ENCODE assay signal across 24 cellular contexts in the genomic region with DNA sequence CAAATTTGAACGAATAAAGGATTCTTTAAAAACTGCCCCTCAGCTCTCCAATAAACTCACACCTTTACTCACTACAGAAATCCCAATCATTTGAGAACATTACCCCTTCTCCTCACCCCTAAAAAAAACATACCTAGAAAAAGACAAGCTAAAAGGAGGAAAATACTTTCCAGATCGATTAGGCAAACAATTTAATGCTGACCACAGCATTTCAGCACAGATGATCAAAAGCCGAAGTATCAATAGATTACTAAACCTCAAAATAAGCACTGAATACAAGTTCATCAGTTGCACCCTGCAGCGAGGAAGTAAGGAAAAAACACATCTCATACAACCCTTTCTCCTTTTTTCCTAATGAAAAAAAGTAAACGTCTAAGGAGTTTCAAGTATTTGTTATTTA.
A peak's percentile ranks its signal among the peaks of the same experiment; 100 is the strongest.
DNase-seq lines count a peak whose midpoint lies in the region; ATAC-seq, FAIRE-seq and TF ChIP-seq lines count a peak whose summit lies in the region.
"Had no signal": no experiment of that assay in that cellular context is flagged by ENCODE, and none has a peak within 500 bp of the region (broad histone marks: within the 10 kb centered on the region; RNA-seq: fewer than 3 reads in every experiment).

No MANE protein-coding gene starts in this region.

- H3K9ac ChIP-seq in HepG2 (ENCODE audit: insufficient read depth, low read depth, low read length) (no peak overlapping the region), IMR-90 (ENCODE audit: low read depth, low read length) (no peak overlapping the region), H1 (replicated peaks in 1 of 4; ENCODE audit: extremely low read depth in 1 of 4, low read depth in 3 of 4, low read length in 3 of 4) (no peak overlapping the region)
- H3K9ac ChIP-seq: BLaER1 had no signal

- CTCF ChIA-PET in HepG2 (lab: Yijun Ruan, JAX; ENCODE audit: low intra/inter-chr PET ratio, low total read pairs) (no interaction called here), IMR-90 (lab: Yijun Ruan, JAX) (no interaction called here), H1 (lab: Charles Lee; ENCODE audit: partially characterized antibody) (interaction anchor here (0.6 to 1.8 kb wide), 3 partner anchors 9 to 147 kb away, joined by 3 to 5 read pairs (median 4); no protein-coding TSS in a partner anchor)

- H3K36me3 Mint-ChIP-seq in stimulated activated naive B cell treated with anti-CD40 and anti-IgM and Interleukin-4, amounts not matched to agents 10 μg/mL and 1 μg/mL and 100 μg/mL, for 72 hours, result peaks cover 3 to 4% of the 10 kb centered on the region in 2 donors
- H3K36me3 Mint-ChIP-seq in effector memory CD8-positive, alpha-beta T cell (ENCODE audit: insufficient read depth), result peaks cover 3% of the 10 kb centered on the region

- peak overlapping the region; percentile 6 for H3K27ac Mint-ChIP-seq in stimulated activated naive B cell treated with anti-CD40 and anti-IgM and Interleukin-4, amounts not matched to agents 10 μg/mL and 1 μg/mL and 100 μg/mL, for 72 hours
- no peak overlapping the region for H3K27ac Mint-ChIP-seq in effector memory CD8-positive, alpha-beta T cell
- H3K27ac Mint-ChIP-seq: CD14-positive monocyte; CD4-positive, alpha-beta T cell; CD8-positive, alpha-beta T cell had no signal

- H3K4ac ChIP-seq in IMR-90 (ENCODE audit: low read depth, low read length) (no peak overlapping the region), H1 (replicated peaks; ENCODE audit: insufficient read length, low read depth, low read length) (no peak overlapping the region)

- H3K4me3 Mint-ChIP-seq in stimulated activated naive B cell treated with anti-CD40 and anti-IgM and Interleukin-4, amounts not matched to agents 10 μg/mL and 1 μg/mL and 100 μg/mL, for 72 hours, result no peak overlapping the region
- H3K4me3 Mint-ChIP-seq in effector memory CD8-positive, alpha-beta T cell, result no peak overlapping the region
- H3K4me3 Mint-ChIP-seq: CD14-positive monocyte; CD4-positive, alpha-beta T cell; CD8-positive, alpha-beta T cell had no signal

- H3K27ac ChIP-seq in HepG2 (ENCODE audit: extremely low read length, insufficient read depth, low read length) (no peak overlapping the region), right lobe of liver (no peak overlapping the region), IMR-90 (ENCODE audit: insufficient read depth, low read length) (no peak overlapping the region), H1 (ENCODE audit: low read depth, low read length) (no peak overlapping the region)
- H3K27ac ChIP-seq: 22Rv1, BLaER1 had no signal

- H2AK9ac ChIP-seq in IMR-90 (replicated peaks; ENCODE audit: low read depth, low read length, poor library complexity), result no peak overlapping the region

- no peak for TF ChIP-seq CTCF in HepG2 (CRISPR knock-in tag; IDR thresholded peaks at IDR 0.05)
- TF ChIP-seq CTCF in right lobe of liver (IDR thresholded peaks at IDR 0.05), result no peak
- TF ChIP-seq CTCF in IMR-90 (conservative IDR thresholded peaks at IDR 0.05; ENCODE audit: low read depth, low read length), result no peak
- TF ChIP-seq CTCF in H1 (IDR thresholded peaks at IDR 0.05; ENCODE audit: control extremely low read depth in 1 of 3, insufficient read depth in 1 of 3, low read depth in 1 of 3, low read length in 3 of 3), result no peak

- no peaks in the 10 kb centered on the region for H3K79me1 ChIP-seq in IMR-90 (ENCODE audit: low read depth in 1 of 2, low read length in 2 of 2)
- H3K79me1 ChIP-seq in H1 (ENCODE audit: low read depth, low read length), result no peaks in the 10 kb centered on the region

- H3K4me3 ChIP-seq in HepG2 (replicated peaks in 1 of 3; ENCODE audit: insufficient read depth in 1 of 3, low read depth in 2 of 3, low read length in 3 of 3), result no peak overlapping the region
- no peak overlapping the region for H3K4me3 ChIP-seq in right lobe of liver
- H3K4me3 ChIP-seq in IMR-90 (ENCODE audit: insufficient read depth, low read depth, low read length), result no peak overlapping the region
- H3K4me3 ChIP-seq in H1 (ENCODE audit: extremely low read depth in 1 of 4, insufficient read depth in 2 of 4, low read depth in 3 of 4, low read length in 4 of 4), result no peak overlapping the region
- H3K4me3 ChIP-seq: BLaER1 had no signal

- H3K27me3 Mint-ChIP-seq in stimulated activated naive B cell treated with anti-CD40 and anti-IgM and Interleukin-4, amounts not matched to agents 10 μg/mL and 1 μg/mL and 100 μg/mL, for 72 hours, result peaks cover 0 to 3% of the 10 kb centered on the region in 2 donors
- H3K27me3 Mint-ChIP-seq in effector memory CD8-positive, alpha-beta T cell, result no peaks in the 10 kb centered on the region
- H3K27me3 Mint-ChIP-seq: CD4-positive, alpha-beta T cell had no signal

- TF ChIP-seq POLR2A in HepG2 (IDR thresholded peaks at IDR 0.05; ENCODE audit: insufficient read depth in 1 of 2, low read depth in 2 of 2, low read length in 2 of 2), result no peak
- TF ChIP-seq POLR2A in right lobe of liver (IDR thresholded peaks at IDR 0.05), result no peak
- TF ChIP-seq POLR2A in IMR-90 (IDR thresholded peaks at IDR 0.05; ENCODE audit: low read depth, low read length), result no peak
- no peak for TF ChIP-seq POLR2A in H1 (IDR thresholded peaks at IDR 0.05; ENCODE audit: control extremely low read depth in 1 of 2, low read depth in 2 of 2, low read length in 2 of 2)

- H3K4me1 Mint-ChIP-seq in stimulated activated naive B cell treated with anti-CD40 and anti-IgM and Interleukin-4, amounts not matched to agents 10 μg/mL and 1 μg/mL and 100 μg/mL, for 72 hours, result peaks cover 10 to 25% of the 10 kb centered on the region in 2 donors
- H3K4me1 Mint-ChIP-seq in effector memory CD8-positive, alpha-beta T cell (ENCODE audit: low read depth in 2 of 2), result peaks cover 7 to 16% of the 10 kb centered on the region in 2 donors

- H3K9me3 ChIP-seq in HepG2 (ENCODE audit: low read length) (no peaks in the 10 kb centered on the region), right lobe of liver (no peaks in the 10 kb centered on the region), IMR-90 (ENCODE audit: control insufficient read depth, insufficient read depth, low read length) (no peaks in the 10 kb centered on the region), H1 (ENCODE audit: insufficient read depth in 2 of 2, low read depth in 1 of 2, low read length in 1 of 2) (no peaks in the 10 kb centered on the region)
- H3K9me3 ChIP-seq: BE2C, Caco-2 had no signal

- dilution Hi-C loops in IMR-90 (cut with HindIII; ENCODE audit: low sequenced_read_pairs, unreplicated experiment), result no loop called here

- no peak for DNase-seq in HepG2 (ENCODE audit: low spot score)
- no peak for DNase-seq in right lobe of liver
- DNase-seq in IMR-90, result no peak
- no peak for DNase-seq in H1 (ENCODE audit: low read depth in 1 of 2, low spot score in 2 of 2)
- no peak for DNase-seq in stimulated activated naive B cell treated with anti-CD40 and anti-IgM and Interleukin-4, amounts not matched to agents 10 μg/mL and 1 μg/mL and 100 μg/mL, for 72 hours
- DNase-seq in activated T-cell treated with anti-CD3 and anti-CD28 coated beads, Interleukin-2, amount 50 U/mL, for 1 hour, result no peak
- DNase-seq in effector memory CD8-positive, alpha-beta T cell, result no peak
- DNase-seq in NCI-H345 treated with DMSO at 0.1 percent for 48 hours (lab: John Stamatoyannopoulos, UW; ENCODE audit: unreplicated experiment), result no peak
- DNase-seq: ACHN; BE2C; C1 segment of cervical spinal cord; Caco-2; Calu3; CD4-positive, alpha-beta T cell; CD8-positive, alpha-beta T cell; DMS79 treated with DMSO at 0.1 percent for 48 hours; GF-D8 had no signal

- no peak overlapping the region for H4K8ac ChIP-seq in IMR-90 (ENCODE audit: low read depth in 2 of 2, low read length in 2 of 2)
- no peak overlapping the region for H4K8ac ChIP-seq in H1 (ENCODE audit: extremely low read depth, insufficient read depth, low read length)

- H2BK15ac ChIP-seq in IMR-90 (ENCODE audit: low read depth, low read length) (no peak overlapping the region), H1 (ENCODE audit: low read length) (no peak overlapping the region)

- H2BK5ac ChIP-seq in IMR-90 (ENCODE audit: low read depth, low read length, poor library complexity, severe bottlenecking), result no peak overlapping the region
- H2BK5ac ChIP-seq in H1 (ENCODE audit: low read depth, low read length), result no peak overlapping the region

- H2AFZ ChIP-seq in HepG2 (ENCODE audit: low read length), result no peak overlapping the region
- H2AFZ ChIP-seq in IMR-90 (replicated peaks; ENCODE audit: low read length, poor library complexity), result no peak overlapping the region
- no peak overlapping the region for H2AFZ ChIP-seq in H1 (ENCODE audit: low read length)

- no peak overlapping the region for H3K14ac ChIP-seq in IMR-90 (replicated peaks; ENCODE audit: low read depth, low read length)
- no peak overlapping the region for H3K14ac ChIP-seq in H1 (ENCODE audit: insufficient read length)

- H3K56ac ChIP-seq in IMR-90 (ENCODE audit: extremely low read depth, insufficient read depth, low read length), result no peak overlapping the region
- no peak overlapping the region for H3K56ac ChIP-seq in H1 (replicated peaks; ENCODE audit: insufficient read length, low read depth, low read length)

- intact Hi-C loops in HepG2 (cut with micrococcal nuclease; ENCODE audit: unreplicated experiment), result no loop called here
- intact Hi-C loops in right lobe of liver (cut with DNase I), result no loop called here
- intact Hi-C loops in IMR-90 (cut with micrococcal nuclease), result no loop called here

- H3K79me2 ChIP-seq in HepG2 (ENCODE audit: insufficient read depth, low read length) (peaks cover 4% of the 10 kb centered on the region), H1 (ENCODE audit: control insufficient read depth in 1 of 2, insufficient read depth in 2 of 2, low read length in 2 of 2) (no peaks in the 10 kb centered on the region)

- no peaks in the 10 kb centered on the region for H3K27me3 ChIP-seq in HepG2 (ENCODE audit: control insufficient read depth in 1 of 2, insufficient read depth in 2 of 2, low read length in 2 of 2)
- H3K27me3 ChIP-seq in right lobe of liver, result peaks cover 0 to 4% of the 10 kb centered on the region in 2 donors
- no peaks in the 10 kb centered on the region; the same call in 1 of the 2 replicates for H3K27me3 ChIP-seq in IMR-90 (ENCODE audit: control insufficient read depth, insufficient read depth, low read length)
- H3K27me3 ChIP-seq in H1 (replicated peaks in 1 of 4; ENCODE audit: control insufficient read depth in 3 of 4, extremely low read depth in 1 of 4, insufficient read depth in 3 of 4, low read length in 3 of 4), result no peaks in the 10 kb centered on the region
- H3K27me3 ChIP-seq: BE2C had no signal

- H2BK120ac ChIP-seq in IMR-90 (ENCODE audit: low read depth, low read length) (no peak overlapping the region), H1 (replicated peaks; ENCODE audit: low read depth, low read length) (no peak overlapping the region)

- peaks cover 54% of the 10 kb centered on the region for H3K4me1 ChIP-seq in HepG2 (ENCODE audit: insufficient read depth, low read length)
- no peaks in the 10 kb centered on the region for H3K4me1 ChIP-seq in right lobe of liver
- no peaks in the 10 kb centered on the region for H3K4me1 ChIP-seq in IMR-90 (ENCODE audit: control insufficient read depth, insufficient read depth, low read length)
- no peaks in the 10 kb centered on the region for H3K4me1 ChIP-seq in H1 (replicated peaks in 1 of 4; ENCODE audit: control insufficient read depth in 3 of 4, insufficient read depth in 4 of 4, low read length in 3 of 4)
- H3K4me1 ChIP-seq: BE2C, BLaER1, Caco-2 had no signal

- no peaks in the 10 kb centered on the region for H3K23me2 ChIP-seq in H1 (ENCODE audit: low read depth, low read length)

- H2BK20ac ChIP-seq in IMR-90 (ENCODE audit: low read depth, low read length) (no peak overlapping the region), H1 (ENCODE audit: low read length) (no peak overlapping the region)

- ATAC-seq in HepG2 (no peak), right lobe of liver (no peak), IMR-90 (ENCODE audit: low read depth) (no peak)
- ATAC-seq in stimulated activated naive B cell treated with anti-CD40 and anti-IgM and Interleukin-4, amounts not matched to agents 10 μg/mL and 1 μg/mL and 100 μg/mL, for 72 hours (replicated peaks), result no peak
- ATAC-seq in effector memory CD8-positive, alpha-beta T cell (replicated peaks), result no peak
- ATAC-seq: CD8-positive, alpha-beta T cell had no signal

- no peaks in the 10 kb centered on the region for H3K9me3 Mint-ChIP-seq in stimulated activated naive B cell treated with anti-CD40 and anti-IgM and Interleukin-4, amounts not matched to agents 10 μg/mL and 1 μg/mL and 100 μg/mL, for 72 hours
- no peaks in the 10 kb centered on the region for H3K9me3 Mint-ChIP-seq in effector memory CD8-positive, alpha-beta T cell
- H3K9me3 Mint-ChIP-seq: CD4-positive, alpha-beta T cell; CD8-positive, alpha-beta T cell had no signal

- H2AK5ac ChIP-seq in IMR-90 (ENCODE audit: low read depth, low read length) (no peak overlapping the region), H1 (ENCODE audit: low read depth, low read length) (no peak overlapping the region)

- H4K91ac ChIP-seq in IMR-90 (ENCODE audit: insufficient read depth, low read depth, low read length) (no peak overlapping the region), H1 (replicated peaks; ENCODE audit: insufficient read length, low read length) (no peak overlapping the region)

- no TSS peak for BruUV-seq in HepG2 (replicated peaks; lab: Mats Ljungman, UMichigan)
- no TSS peak for BruUV-seq in IMR-90 (replicated peaks; lab: Mats Ljungman, UMichigan)

- no peaks in the 10 kb centered on the region for H3K9me1 ChIP-seq in IMR-90 (ENCODE audit: insufficient read depth, low read length)

- no peak overlapping the region for H3K18ac ChIP-seq in IMR-90 (ENCODE audit: low read depth, low read length)
- H3K18ac ChIP-seq in H1 (ENCODE audit: extremely low read depth, low read length), result no peak overlapping the region

- H4K20me1 ChIP-seq in HepG2 (ENCODE audit: insufficient read depth, low read length) (no peaks in the 10 kb centered on the region), IMR-90 (ENCODE audit: insufficient read depth, low read length) (no peaks in the 10 kb centered on the region), H1 (replicated peaks in 1 of 2; ENCODE audit: control insufficient read depth in 1 of 2, insufficient read depth in 2 of 2, low read length in 2 of 2) (no peaks in the 10 kb centered on the region)

- TF ChIP-seq EP300 in HepG2 (IDR thresholded peaks at IDR 0.05; ENCODE audit: low read depth in 2 of 2, low read length in 2 of 2) (no peak), HepG2 (CRISPR knock-in tag; IDR thresholded peaks at IDR 0.05; ENCODE audit: borderline replicate concordance) (no peak), H1 (IDR thresholded peaks at IDR 0.05; ENCODE audit: borderline replicate concordance in 1 of 2, low read depth in 2 of 2, low read length in 2 of 2) (no peak)

- WGBS in HepG2 (ENCODE audit: low lambda C conversion rate), result 71% methylated on average over 5 of the region's 5 CpGs
- WGBS in right lobe of liver (ENCODE audit: insufficient coverage, low coverage, low lambda C conversion rate, missing lambda C conversion rate), result 32% methylated on average over 5 of the region's 5 CpGs
- no CpG with 5 or more reads among the region's 5 CpGs for WGBS in IMR-90 (ENCODE audit: extremely low coverage in 2 of 2, insufficient read length in 1 of 2), 2 experiments
- 96% methylated on average over 4 of the region's 5 CpGs; no CpG with 5 or more reads in 1 of the 2 experiments for WGBS in H1 (ENCODE audit: extremely low coverage in 1 of 2, insufficient coverage in 1 of 2, insufficient read length in 1 of 2, insufficient replicate concordance in 2 of 2, low coverage in 1 of 2, low lambda C conversion rate in 2 of 2, missing lambda C conversion rate in 1 of 2), 2 experiments

- H3K23ac ChIP-seq in IMR-90 (ENCODE audit: low read depth, low read length) (no peak overlapping the region), H1 (ENCODE audit: insufficient read length) (no peak overlapping the region)

- H3K4me2 ChIP-seq in HepG2 (ENCODE audit: low read depth, low read length) (no peak overlapping the region), IMR-90 (ENCODE audit: low read depth, low read length) (no peak overlapping the region), H1 (ENCODE audit: insufficient read depth in 1 of 2, low read depth in 2 of 2, low read length in 2 of 2) (no peak overlapping the region)
- H3K4me2 ChIP-seq: BLaER1 had no signal

- H2BK12ac ChIP-seq in H1 (ENCODE audit: low read depth, low read length), result no peak overlapping the region

- TF ChIP-seq RAD21 in HepG2 (CRISPR knock-in tag; IDR thresholded peaks at IDR 0.05) (no peak), IMR-90 (IDR thresholded peaks at IDR 0.05; ENCODE audit: low read length) (no peak), H1 (IDR thresholded peaks at IDR 0.05 in 1 of 2, conservative IDR thresholded peaks at IDR 0.05 in 1 of 2; ENCODE audit: low read depth in 2 of 2, low read length in 2 of 2) (no peak)

- H4K5ac ChIP-seq in IMR-90 (ENCODE audit: low read depth, low read length) (no peak overlapping the region), H1 (ENCODE audit: insufficient read length, low read depth, low read length) (no peak overlapping the region)

- in situ Hi-C loops in HepG2 (cut with HindIII; ENCODE audit: extremely low pct_ligation_motif_present, low pct_unique_long_range_greater_than_20kb), result no loop called here
- in situ Hi-C loops in IMR-90 (cut with MboI; ENCODE audit: low sequenced_read_pairs), result no loop called here

- POLR2A ChIA-PET in HepG2 (lab: Yijun Ruan, JAX) (interaction anchor here (0.8 kb wide), 1 partner anchor 10 kb away, joined by 3 read pairs; no protein-coding TSS in a partner anchor), IMR-90 (lab: Charles Lee; ENCODE audit: unreplicated experiment) (no interaction called here), H1 (lab: Charles Lee; ENCODE audit: partially characterized antibody) (no interaction called here)

- no peaks in the 10 kb centered on the region for H3K36me3 ChIP-seq in HepG2 (replicated peaks in 1 of 2; ENCODE audit: control insufficient read depth in 1 of 2, insufficient read depth in 2 of 2, low read length in 2 of 2)
- no peaks in the 10 kb centered on the region for H3K36me3 ChIP-seq in right lobe of liver
- H3K36me3 ChIP-seq in IMR-90 (ENCODE audit: control insufficient read depth, insufficient read depth, low read length), result no peaks in the 10 kb centered on the region
- no peaks in the 10 kb centered on the region for H3K36me3 ChIP-seq in H1 (ENCODE audit: control insufficient read depth in 2 of 4, insufficient read depth in 4 of 4, low read length in 3 of 4)
- H3K36me3 ChIP-seq: BE2C had no signal

- no peak for FAIRE-seq in HepG2 (lab: Jason Lieb, UNC)
- no peak for FAIRE-seq in H1 (lab: Jason Lieb, UNC)
- FAIRE-seq: D721Med, G401.6, GM12891, GM19239 had no signal
